ENCODE assay signal across 8 cellular contexts in genomic region chr5:16936150-16937022, GRCh38. TPM values are rescaled to one million over a fixed set of nuclear protein-coding genes. Genes with fewer than 3 reads are reported as not detected.
DNase-seq lines count a peak whose midpoint lies in the region; ATAC-seq and TF ChIP-seq lines count a peak whose summit lies in the region.

Gene MYO10, minus strand, starts transcription at chr5:16936288. Its CDS starts 480 bp downstream, at chr5:16935808.

- H3K27me3 Mint-ChIP-seq in naive thymus-derived CD4-positive, alpha-beta T cell: peaks cover 65 to 76% (median 68%) of the 10 kb centered on the region in 5 donors

- H3K79me2 ChIP-seq in OCI-LY7 (ENCODE audit: insufficient read depth, low read depth, low read length): no peaks in the 10 kb centered on the region

- TF ChIP-seq EP300 in stomach (IDR thresholded peaks at IDR 0.05): no peak

- ATAC-seq in GM18909 (IDR thresholded peaks at IDR 0.05; ENCODE audit: poor library complexity, unreplicated experiment) (peak; percentile 69), HG03442 (IDR thresholded peaks at IDR 0.05; ENCODE audit: unreplicated experiment) (peak; percentile 35)
- peak; percentile 89 for ATAC-seq in naive thymus-derived CD4-positive, alpha-beta T cell

- H3K4me3 Mint-ChIP-seq in naive thymus-derived CD4-positive, alpha-beta T cell: peak within 1 kb of the TSS; percentile 73 to 88 (median 79)

- POLR2A ChIA-PET in AG04449 (lab: Yijun Ruan, JAX): interaction anchor here (0.6 to 1.9 kb wide), 12 partner anchors 21 to 254 kb away, joined by 3 to 12 read pairs (median 4); no protein-coding TSS in a partner anchor
- POLR2A ChIA-PET in OCI-LY7 (lab: Charles Lee): no interaction called here
- POLR2A ChIA-PET in naive thymus-derived CD4-positive, alpha-beta T cell (lab: Charles Lee): no interaction called here

- peaks cover 0 to 8% of the 10 kb centered on the region in 2 donors for H3K27me3 ChIP-seq in naive thymus-derived CD4-positive, alpha-beta T cell (ENCODE audit: control insufficient read depth in 2 of 2, insufficient read depth in 2 of 2, low read length in 2 of 2)
- peaks cover 0 to 31% (median 0%) of the 10 kb centered on the region in 3 donors for H3K27me3 ChIP-seq in stomach

- DNase-seq in AG04449 (ENCODE audit: low read depth, low spot score) (no peak), OCI-LY7 (ENCODE audit: low spot score) (peak; percentile 65), activated T-helper 1 cell treated with Interleukin-2 at 50 U/mL for 16 hours (ENCODE audit: low read depth) (peak; percentile 8), fibroblast of peridontal ligament (ENCODE audit: extremely low read depth) (peak; percentile 73), stomach (peak; percentile 87)
- peak in 7 of 9 donors; percentile 0 to 65 (median 8) for DNase-seq in naive thymus-derived CD4-positive, alpha-beta T cell

- H2AFZ ChIP-seq in OCI-LY7 (ENCODE audit: low read length): peak within 1 kb of the TSS; percentile 34; the same call in 1 of the 2 replicates

- TF ChIP-seq POLR2A in stomach (IDR thresholded peaks at IDR 0.05): no peak

- intact Hi-C loops in OCI-LY7 (cut with micrococcal nuclease; ENCODE audit: unreplicated experiment) (loop anchor here (5.0 kb wide), 1 partner anchor 251 kb away; no protein-coding TSS in a partner anchor), stomach (cut with DNase I; ENCODE audit: low total_unique reads) (loop anchor here (10.0 kb wide), 3 partner anchors 132 to 248 kb away; no protein-coding TSS in a partner anchor)
- intact Hi-C loops in naive thymus-derived CD4-positive, alpha-beta T cell (cut with micrococcal nuclease): loop anchor here in 1 of 2 donors (5.0 to 10.0 kb wide), 2 partner anchors 258 to 469 kb away; partner anchors contain the start of gene ZNF622

- H3K27ac ChIP-seq in OCI-LY7 (ENCODE audit: low read depth, low read length, poor library complexity, severe bottlenecking): no peak within 1 kb of the TSS
- no peak within 1 kb of the TSS for H3K27ac ChIP-seq in naive thymus-derived CD4-positive, alpha-beta T cell (ENCODE audit: low read depth, low read length)
- peak within 1 kb of the TSS; percentile 88 to 98 (median 95) for H3K27ac ChIP-seq in stomach

- H3K9me3 ChIP-seq in OCI-LY7 (ENCODE audit: low read length) (no peaks in the 10 kb centered on the region), stomach (no peaks in the 10 kb centered on the region)
- H3K9me3 ChIP-seq in naive thymus-derived CD4-positive, alpha-beta T cell (ENCODE audit: control insufficient read depth in 2 of 3, low read length in 3 of 3): no peaks in the 10 kb centered on the region

- WGBS in stomach, 5 donors: 0 to 1% (median 1%) methylated on average over 25 to 69 of the region's 71 CpGs

- TF ChIP-seq CTCF in AG04449 (IDR thresholded peaks at IDR 0.05; ENCODE audit: insufficient read depth, low read length, missing control alignments) (no peak), OCI-LY7 (conservative IDR thresholded peaks at IDR 0.05; ENCODE audit: low read length) (no peak), stomach (IDR thresholded peaks at IDR 0.05) (peak in 1 of 7 experiments; percentile 7)

- H3K36me3 ChIP-seq in OCI-LY7 (ENCODE audit: insufficient read depth, low read length): no peaks in the 10 kb centered on the region
- H3K36me3 ChIP-seq in naive thymus-derived CD4-positive, alpha-beta T cell (ENCODE audit: control insufficient read depth in 2 of 3, insufficient read depth in 3 of 3, low read length in 3 of 3): no peaks in the 10 kb centered on the region
- H3K36me3 ChIP-seq in stomach: no peaks in the 10 kb centered on the region

- no peak within 1 kb of the TSS for H3K27ac Mint-ChIP-seq in naive thymus-derived CD4-positive, alpha-beta T cell

- peaks cover 0 to 5% (median 0%) of the 10 kb centered on the region in 5 donors for H3K36me3 Mint-ChIP-seq in naive thymus-derived CD4-positive, alpha-beta T cell

- CTCF ChIA-PET in AG04449 (lab: Yijun Ruan, JAX): interaction anchor here (0.6 to 4.4 kb wide), 8 partner anchors 8 to 268 kb away, joined by 3 to 40 read pairs (median 3); no protein-coding TSS in a partner anchor
- CTCF ChIA-PET in OCI-LY7 (lab: Charles Lee; ENCODE audit: unreplicated experiment): interaction anchor here (0.6 kb wide), 1 partner anchor 258 kb away, joined by 7 read pairs; no protein-coding TSS in a partner anchor
- CTCF ChIA-PET in naive thymus-derived CD4-positive, alpha-beta T cell (lab: Charles Lee): interaction anchor here (0.7 kb wide), 1 partner anchor 484 kb away, joined by 3 read pairs; no protein-coding TSS in a partner anchor

- H3K4me1 ChIP-seq in OCI-LY7 (ENCODE audit: insufficient read depth, low read length, poor library complexity, severe bottlenecking) (no peaks in the 10 kb centered on the region), stomach (peaks cover 19 to 51% (median 42%) of the 10 kb centered on the region in 4 donors)
- peaks cover 0 to 8% of the 10 kb centered on the region in 2 donors for H3K4me1 ChIP-seq in naive thymus-derived CD4-positive, alpha-beta T cell (ENCODE audit: control insufficient read depth in 2 of 2, insufficient read depth in 2 of 2, low read length in 2 of 2)

- peaks cover 14 to 25% (median 21%) of the 10 kb centered on the region in 7 donors for H3K4me1 Mint-ChIP-seq in naive thymus-derived CD4-positive, alpha-beta T cell

- H3K4me3 ChIP-seq in AG04449 (ENCODE audit: low read depth, low read length): peak within 1 kb of the TSS; percentile 67
- peak within 1 kb of the TSS; percentile 63 for H3K4me3 ChIP-seq in OCI-LY7 (ENCODE audit: low read depth, low read length, poor library complexity, severe bottlenecking)
- no peak within 1 kb of the TSS for H3K4me3 ChIP-seq in naive thymus-derived CD4-positive, alpha-beta T cell (ENCODE audit: low read length)
- peak within 1 kb of the TSS; percentile 67 to 91 (median 88) for H3K4me3 ChIP-seq in stomach

- H3K9me3 Mint-ChIP-seq in naive thymus-derived CD4-positive, alpha-beta T cell: peaks cover 0 to 19% (median 0%) of the 10 kb centered on the region in 11 donors

- H4K20me1 ChIP-seq in OCI-LY7 (ENCODE audit: insufficient read depth, low read length): no peaks in the 10 kb centered on the region

- H3K9me2 ChIP-seq in OCI-LY7 (ENCODE audit: insufficient read depth, low read length): no peaks in the 10 kb centered on the region

- BruUV-seq in OCI-LY7 (replicated peaks; lab: Mats Ljungman, UMichigan): no TSS peak

- peak within 1 kb of the TSS; percentile 69 for H3K4me2 ChIP-seq in OCI-LY7 (ENCODE audit: low read length)

RNA-seq across cellular contexts. Expression of gene MYO10, which starts in this region (rescaled TPM):
- total RNA-seq in OCI-LY7 (2014; rRNA removed; shearing (Covaris generic)): 0.03 TPM in 1 of 2 replicates, not detected in the other
- 1.7 TPM in 2 replicates for total RNA-seq in OCI-LY7 (2022)
- total RNA-seq in naive thymus-derived CD4-positive, alpha-beta T cell: 1 to 10 TPM in 1 of 5 experiments, not detected in 4; 1.0 TPM
- under 1 TPM in 1 of 2 donors, not detected in 1; 0.02 TPM for polyA plus RNA-seq in naive thymus-derived CD4-positive, alpha-beta T cell
- total RNA-seq in stomach: 100 to 1,000 TPM in 3 of 5 donors, 10 to 100 TPM in 2; 53.8 to 233 (median 129) TPM
- 10 to 100 TPM in 2 of 3 donors, 1 to 10 TPM in 1; 6.8 to 18.1 (median 13.7) TPM for polyA plus RNA-seq in stomach

Comparison
In these comparisons a context has a peak if more than half of its experiments do, and no peak if none do; other contexts are left out.
1. RNA of gene MYO10 (total RNA-seq): 53.8 to 233 TPM in stomach; 0.03 to 1.7 TPM in OCI-LY7 and 1.0 TPM in naive thymus-derived CD4-positive, alpha-beta T cell; every median in the first group is over 10 times any median in the second.
2. RNA of gene MYO10 (polyA plus RNA-seq): 6.8 to 18.1 TPM in stomach; 0.02 TPM in naive thymus-derived CD4-positive, alpha-beta T cell; every median in the first group is over 4 times any median in the second.
3. ATAC-seq: peak in every context shown above with its lines; median percentile 89 in naive thymus-derived CD4-positive, alpha-beta T cell; 69 in GM18909; 35 in HG03442.
4. H3K27ac ChIP-seq: peak in stomach (5 of 5); none in OCI-LY7 (single experiment) and naive thymus-derived CD4-positive, alpha-beta T cell (single experiment).